ENCODE assay signal across 1 cellular context in the genomic region with DNA sequence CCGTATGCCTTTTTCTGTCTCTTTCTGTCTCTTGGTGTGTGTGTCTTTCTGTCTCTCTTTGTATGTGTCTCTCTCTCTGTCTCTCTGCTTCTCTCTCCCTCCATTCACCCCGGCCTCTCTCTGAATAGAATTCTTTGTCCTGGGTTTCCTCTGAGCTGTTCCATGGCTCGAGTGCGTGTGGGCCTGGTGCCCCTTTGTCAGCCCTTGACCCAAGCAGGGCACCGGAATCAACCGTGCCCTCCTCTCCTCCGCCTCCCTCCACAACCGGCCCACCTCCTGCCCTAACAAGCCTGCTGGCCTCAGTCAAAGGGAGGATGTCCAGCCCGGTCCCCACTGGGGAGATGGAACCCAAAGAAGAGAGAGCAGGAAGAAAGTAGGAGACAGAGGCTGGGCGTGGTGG.
TF ChIP-seq lines count a peak whose summit lies in the region.

No MANE protein-coding gene starts in this region.

TF ChIP-seq in HepG2, 621 proteins besides CTCF, POLR2A, EP300 and RAD21:
- TF ChIP-seq ZSCAN5A (CRISPR knock-in tag; IDR thresholded peaks at IDR 0.05; ENCODE audit: borderline replicate concordance): no peak
- peak; percentile 79 for TF ChIP-seq HNRNPL (IDR thresholded peaks at IDR 0.05; ENCODE audit: low read depth, low read length)
- TF ChIP-seq HNF4A (CRISPR knock-in tag; IDR thresholded peaks at IDR 0.05): no peak
